ENCODE assay signal across 25 cellular contexts in genomic region chr2:179383975-179384374, GRCh38.
"Had no signal": no experiment of that assay in that cellular context is flagged by ENCODE, and none has a peak within 500 bp of the region (broad histone marks: within the 10 kb centered on the region; RNA-seq: fewer than 3 reads in every experiment).

No MANE protein-coding gene starts in this region.

- H3K27me3 ChIP-seq: colonic mucosa, esophagus muscularis mucosa, esophagus squamous epithelium, foreskin keratinocyte, gastrocnemius medialis, gastroesophageal sphincter, heart left ventricle, hepatocyte had no signal

- H2AFZ ChIP-seq: hepatocyte had no signal

- H3K27ac Mint-ChIP-seq: dendritic cell treated with granulocyte-macrophage colony-stimulating factor and Interleukin-4, amounts not matched to agents 40 ng/mL and 50 ng/mL, for 4 days; effector memory CD8-positive, alpha-beta T cell; endodermal cell had no signal

- H3K27me3 Mint-ChIP-seq: dendritic cell treated with granulocyte-macrophage colony-stimulating factor and Interleukin-4, amounts not matched to agents 40 ng/mL and 50 ng/mL, for 4 days; effector memory CD8-positive, alpha-beta T cell had no signal

- H3K9me3 ChIP-seq: colonic mucosa, esophagus muscularis mucosa, esophagus squamous epithelium, gastrocnemius medialis, gastroesophageal sphincter, heart left ventricle had no signal

- H3K4me1 Mint-ChIP-seq: endodermal cell had no signal

- DNase-seq: colonic mucosa; cortex of kidney; dermis blood vessel endothelial cell; dorsolateral prefrontal cortex; effector CD4-positive, alpha-beta T cell; effector CD8-positive, alpha-beta T cell; effector memory CD4-positive, alpha-beta T cell; effector memory CD8-positive, alpha-beta T cell; endodermal cell; erythroblast; esophagus squamous epithelium; foreskin fibroblast; foreskin keratinocyte; gastrocnemius medialis; glutamatergic neuron; head of caudate nucleus; heart left ventricle; heart right ventricle had no signal

- H3K27ac ChIP-seq: colonic mucosa, coronary artery, dorsolateral prefrontal cortex, epithelial cell of prostate, esophagus muscularis mucosa, esophagus squamous epithelium, foreskin keratinocyte, gastrocnemius medialis, gastroesophageal sphincter, heart left ventricle, heart right ventricle, hepatocyte had no signal

- H3K4me3 Mint-ChIP-seq: dendritic cell treated with granulocyte-macrophage colony-stimulating factor and Interleukin-4, amounts not matched to agents 40 ng/mL and 50 ng/mL, for 4 days; effector memory CD8-positive, alpha-beta T cell; endodermal cell had no signal

- H3K36me3 ChIP-seq: colonic mucosa, esophagus muscularis mucosa, esophagus squamous epithelium, gastrocnemius medialis, gastroesophageal sphincter, heart left ventricle, heart right ventricle had no signal

- H3K4me3 ChIP-seq: colonic mucosa, coronary artery, dorsolateral prefrontal cortex, esophagus muscularis mucosa, esophagus squamous epithelium, gastrocnemius medialis, gastroesophageal sphincter, heart left ventricle, heart right ventricle, hepatocyte had no signal

- ATAC-seq: effector memory CD8-positive, alpha-beta T cell; esophagus mucosa; foreskin keratinocyte; gastrocnemius medialis; gastroesophageal sphincter; heart left ventricle; heart right ventricle had no signal

- H3K79me2 ChIP-seq: hepatocyte had no signal

- H3K4me2 ChIP-seq: hepatocyte had no signal

- H3K9me3 Mint-ChIP-seq: dendritic cell treated with granulocyte-macrophage colony-stimulating factor and Interleukin-4, amounts not matched to agents 40 ng/mL and 50 ng/mL, for 4 days had no signal

- H3K4me1 ChIP-seq: colonic mucosa, esophagus muscularis mucosa, esophagus squamous epithelium, foreskin keratinocyte, gastrocnemius medialis, gastroesophageal sphincter, heart left ventricle, heart right ventricle had no signal
